ENCODE assay signal across 8 cellular contexts in the genomic region with DNA sequence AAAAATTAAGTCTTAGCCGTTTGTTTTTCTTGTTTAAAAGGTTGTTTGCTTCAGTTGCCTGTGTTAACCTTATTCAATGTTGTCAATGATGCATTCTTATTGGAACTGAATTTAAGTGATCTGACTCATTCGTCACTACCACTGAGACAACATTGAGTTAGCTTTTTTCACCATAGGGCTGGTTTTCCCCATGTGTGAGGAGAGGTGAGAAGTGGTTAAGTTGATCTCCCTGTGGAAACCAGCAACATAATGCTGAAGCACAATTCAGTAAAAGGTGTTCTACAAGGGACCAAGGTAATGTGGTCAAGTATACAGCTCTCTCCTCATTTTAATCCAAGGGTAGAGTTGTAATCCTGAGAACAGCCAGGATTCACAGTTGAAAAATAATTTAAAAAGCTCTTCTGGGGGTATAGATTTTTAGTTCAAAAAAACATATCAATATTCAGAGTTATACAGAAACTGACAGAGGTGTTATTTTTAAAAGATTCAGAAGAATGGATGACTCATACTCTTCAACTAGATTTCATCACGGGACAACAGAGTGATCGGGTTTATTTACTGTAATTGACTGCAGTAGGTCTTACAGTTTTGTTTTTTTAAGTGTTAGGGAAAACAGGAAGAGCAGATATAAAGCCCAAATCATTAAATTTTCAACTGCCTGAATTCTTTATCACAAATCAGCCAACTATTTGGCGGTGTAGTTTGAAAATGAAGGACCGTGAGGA.
DNase-seq lines count a peak whose midpoint lies in the region; ATAC-seq and TF ChIP-seq lines count a peak whose summit lies in the region.

No MANE protein-coding gene starts in this region.

- in situ Hi-C loops in astrocyte of the spinal cord (cut with HindIII; ENCODE audit: low sequenced_read_pairs) = no loop called here

- no peak for TF ChIP-seq CTCF in astrocyte of the spinal cord (IDR thresholded peaks at IDR 0.05; ENCODE audit: low read depth, low read length)

- H3K4me3 ChIP-seq in astrocyte of the spinal cord (ENCODE audit: low read depth, low read length) = no peak overlapping the region
- H3K4me3 ChIP-seq in muscle layer of duodenum (ENCODE audit: low read depth in 1 of 2, low read length in 2 of 2) = no peak overlapping the region

- H3K27ac ChIP-seq in muscle layer of duodenum (ENCODE audit: low read length) = peak overlapping the region; percentile 9

- peaks cover 32 to 37% of the 10 kb centered on the region in 2 donors for H3K36me3 ChIP-seq in muscle layer of duodenum (ENCODE audit: control insufficient read depth in 1 of 2, insufficient read depth in 2 of 2, low read length in 2 of 2)

- H3K4me1 ChIP-seq in muscle layer of duodenum (ENCODE audit: control insufficient read depth in 1 of 2, insufficient read depth in 2 of 2, low read length in 2 of 2) = peaks cover 0 to 6% of the 10 kb centered on the region in 2 donors

- peak; percentile 48 for DNase-seq in DMS53 treated with DMSO at 0.1 percent for 48 hours (lab: John Stamatoyannopoulos, UW; ENCODE audit: unreplicated experiment)
- DNase-seq in astrocyte of the spinal cord (ENCODE audit: low read depth, low spot score) = peak; percentile 52
- DNase-seq in NCI-H1417 treated with DMSO at 0.1 percent for 48 hours (lab: John Stamatoyannopoulos, UW) = no peak
- DNase-seq in NCI-H146 treated with DMSO at 0.1 percent for 48 hours (lab: John Stamatoyannopoulos, UW; ENCODE audit: unreplicated experiment) = no peak

- no peaks in the 10 kb centered on the region for H3K27me3 ChIP-seq in muscle layer of duodenum (ENCODE audit: low read depth, low read length)

- no peaks in the 10 kb centered on the region for H3K9me3 ChIP-seq in muscle layer of duodenum (ENCODE audit: control insufficient read depth in 1 of 2, low read length in 2 of 2)

- ATAC-seq in HG03439 (IDR thresholded peaks at IDR 0.05; ENCODE audit: unreplicated experiment) (peak; percentile 53), GM19328 (IDR thresholded peaks at IDR 0.05; ENCODE audit: unreplicated experiment) (no peak), GM18517 (IDR thresholded peaks at IDR 0.05; ENCODE audit: unreplicated experiment) (no peak)

Comparison
In these comparisons a context has a peak if more than half of its experiments do, and no peak if none do; other contexts are left out.
1. DNase-seq: peak in DMS53 treated with DMSO at 0.1 percent for 48 hours (single experiment) and astrocyte of the spinal cord (single experiment); none in NCI-H1417 treated with DMSO at 0.1 percent for 48 hours (single experiment) and NCI-H146 treated with DMSO at 0.1 percent for 48 hours (single experiment).